19 cellular contexts compared by ENCODE assay signal in the genomic region with DNA sequence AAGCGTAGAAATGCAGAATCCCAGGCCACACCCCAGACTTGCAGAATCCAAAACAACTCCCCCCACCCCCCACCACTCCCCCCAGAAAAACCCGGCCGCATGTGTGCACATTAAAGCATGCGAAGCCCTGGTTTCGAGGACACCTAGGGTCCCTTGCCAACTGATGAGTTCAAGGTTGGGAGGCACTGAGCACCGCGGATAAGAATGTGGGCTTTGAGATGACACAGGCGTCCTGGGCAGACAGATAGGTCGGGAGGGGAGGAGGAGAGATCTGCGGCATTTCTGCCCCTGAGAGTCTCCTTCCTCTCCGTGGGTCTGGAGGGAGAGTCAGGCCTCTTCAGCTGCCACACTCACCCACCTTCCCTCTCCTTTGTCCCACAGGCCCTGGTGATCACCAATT.
DNase-seq lines count a peak whose midpoint lies in the region; ATAC-seq, FAIRE-seq and TF ChIP-seq lines count a peak whose summit lies in the region.
"Had no signal": no experiment of that assay in that cellular context is flagged by ENCODE, and none has a peak within 500 bp of the region (broad histone marks: within the 10 kb centered on the region; RNA-seq: fewer than 3 reads in every experiment).

No MANE protein-coding gene starts in this region.

- intact Hi-C loops in IMR-90 (cut with micrococcal nuclease) = no loop called here
- intact Hi-C loops in sigmoid colon (cut with DNase I) = no loop called here
- intact Hi-C loops in posterior vena cava (cut with DNase I) = no loop called here

- no peak overlapping the region for H3K9ac ChIP-seq in H9 (ENCODE audit: extremely low read depth, insufficient read length, low read length)
- no peak overlapping the region for H3K9ac ChIP-seq in IMR-90 (ENCODE audit: low read depth, low read length)
- H3K9ac ChIP-seq in muscle layer of colon (ENCODE audit: low read length) = no peak overlapping the region

- H4K91ac ChIP-seq in H9 (ENCODE audit: insufficient read length, low read depth, low read length) (no peak overlapping the region), IMR-90 (ENCODE audit: insufficient read depth, low read depth, low read length) (no peak overlapping the region)

- H2BK15ac ChIP-seq in H9 (ENCODE audit: low read depth, low read length) (no peak overlapping the region), IMR-90 (ENCODE audit: low read depth, low read length) (no peak overlapping the region)

- H3K27me3 ChIP-seq in H9 (ENCODE audit: insufficient read depth, low read length) (no peaks in the 10 kb centered on the region), IMR-90 (ENCODE audit: control insufficient read depth, insufficient read depth, low read length) (no peaks in the 10 kb centered on the region), muscle layer of colon (ENCODE audit: control insufficient read depth in 1 of 2, insufficient read depth in 2 of 2, low read length in 2 of 2) (no peaks in the 10 kb centered on the region), sigmoid colon (no peaks in the 10 kb centered on the region)

- no peaks in the 10 kb centered on the region for H3K9me3 ChIP-seq in H9 (ENCODE audit: control insufficient read depth, low read depth, low read length)
- H3K9me3 ChIP-seq in IMR-90 (ENCODE audit: control insufficient read depth, insufficient read depth, low read length) = no peaks in the 10 kb centered on the region
- H3K9me3 ChIP-seq in muscle layer of colon (ENCODE audit: low read length) = no peaks in the 10 kb centered on the region
- H3K9me3 ChIP-seq in sigmoid colon = no peaks in the 10 kb centered on the region
- H3K9me3 ChIP-seq: A549, HAP-1 had no signal

- H3K4me3 Mint-ChIP-seq in H9 = no peak overlapping the region
- H3K4me3 Mint-ChIP-seq: CD14-positive monocyte; CD8-positive, alpha-beta T cell had no signal

- no peaks in the 10 kb centered on the region for H3K27me3 Mint-ChIP-seq in H9 (ENCODE audit: low read depth)

- H3K14ac ChIP-seq in H9 (ENCODE audit: insufficient read depth, low read length) (no peak overlapping the region), IMR-90 (replicated peaks; ENCODE audit: low read depth, low read length) (no peak overlapping the region)

- TF ChIP-seq EP300 in sigmoid colon (IDR thresholded peaks at IDR 0.05) = no peak

- H2BK12ac ChIP-seq in H9 (ENCODE audit: insufficient read length, low read depth, low read length) = no peak overlapping the region

- H3K4me1 ChIP-seq in H9 (ENCODE audit: insufficient read depth, low read length) (no peaks in the 10 kb centered on the region), IMR-90 (ENCODE audit: control insufficient read depth, insufficient read depth, low read length) (peaks cover 3% of the 10 kb centered on the region), muscle layer of colon (ENCODE audit: insufficient read depth, low read length) (peaks cover 12% of the 10 kb centered on the region), sigmoid colon (peaks cover 0 to 37% (median 24%) of the 10 kb centered on the region in 4 donors)
- H3K4me1 ChIP-seq: HAP-1 had no signal

- H2BK20ac ChIP-seq in H9 (ENCODE audit: low read depth, low read length, poor library complexity, severe bottlenecking) = no peak overlapping the region
- H2BK20ac ChIP-seq in IMR-90 (ENCODE audit: low read depth, low read length) = no peak overlapping the region

- FAIRE-seq in urothelium cell line (lab: Jason Lieb, UNC) = no peak
- FAIRE-seq: A549, D721Med, G401.6, GM19239 had no signal

- H3K27ac Mint-ChIP-seq in H9 = peak overlapping the region in 2 of 3 experiments; percentile 40 to 68; a peak in 2 of 7 replicates
- H3K27ac Mint-ChIP-seq: CD8-positive, alpha-beta T cell had no signal

- WGBS in H9 (ENCODE audit: extremely low coverage, insufficient read length, low lambda C conversion rate) = no CpG with 5 or more reads among the region's 11 CpGs
- WGBS in IMR-90 (ENCODE audit: extremely low coverage in 2 of 2, insufficient read length in 1 of 2), 2 experiments = no CpG with 5 or more reads among the region's 11 CpGs
- 93% methylated on average over 11 of the region's 11 CpGs for WGBS in sigmoid colon, 2 donors

- no peaks in the 10 kb centered on the region for H3K79me2 ChIP-seq in H9 (ENCODE audit: insufficient read depth, low read length)

- POLR2A ChIA-PET in IMR-90 (lab: Charles Lee; ENCODE audit: unreplicated experiment) = no interaction called here

- H4K8ac ChIP-seq in H9 (replicated peaks; ENCODE audit: insufficient read length, low read depth, low read length) (no peak overlapping the region), IMR-90 (ENCODE audit: low read depth in 2 of 2, low read length in 2 of 2) (no peak overlapping the region)

- no peak overlapping the region for H2BK120ac ChIP-seq in H9 (ENCODE audit: low read depth, low read length, poor library complexity, severe bottlenecking)
- H2BK120ac ChIP-seq in IMR-90 (ENCODE audit: low read depth, low read length) = no peak overlapping the region

- H2AK5ac ChIP-seq in H9 (ENCODE audit: insufficient read length, low read length) (no peak overlapping the region), IMR-90 (ENCODE audit: low read depth, low read length) (no peak overlapping the region)

- H3K79me1 ChIP-seq in H9 (ENCODE audit: insufficient read depth, low read depth, low read length, poor library complexity, severe bottlenecking) (no peaks in the 10 kb centered on the region), IMR-90 (ENCODE audit: low read depth in 1 of 2, low read length in 2 of 2) (peaks cover 57 to 83% of the 10 kb centered on the region in 2 experiments)

- H2AFZ ChIP-seq in H9 (ENCODE audit: low read length) (no peak overlapping the region), IMR-90 (replicated peaks; ENCODE audit: low read length, poor library complexity) (no peak overlapping the region)

- ATAC-seq in IMR-90 (ENCODE audit: low read depth) = no peak
- ATAC-seq: A549; CD8-positive, alpha-beta T cell had no signal

- no peak overlapping the region for H3K4me3 ChIP-seq in IMR-90 (ENCODE audit: insufficient read depth, low read depth, low read length)
- no peak overlapping the region for H3K4me3 ChIP-seq in muscle layer of colon (ENCODE audit: low read depth in 1 of 2, low read length in 2 of 2)
- no peak overlapping the region for H3K4me3 ChIP-seq in sigmoid colon
- H3K4me3 ChIP-seq: A549, HAP-1 had no signal

- TF ChIP-seq CTCF in H9 (conservative IDR thresholded peaks at IDR 0.05) (no peak), IMR-90 (conservative IDR thresholded peaks at IDR 0.05; ENCODE audit: low read depth, low read length) (no peak), sigmoid colon (IDR thresholded peaks at IDR 0.05) (no peak)

- H2BK5ac ChIP-seq in H9 (ENCODE audit: insufficient read length, low read length) = no peak overlapping the region
- H2BK5ac ChIP-seq in IMR-90 (ENCODE audit: low read depth, low read length, poor library complexity, severe bottlenecking) = no peak overlapping the region

- CTCF ChIA-PET in IMR-90 (lab: Yijun Ruan, JAX) = no interaction called here

- TF ChIP-seq RAD21 in IMR-90 (IDR thresholded peaks at IDR 0.05; ENCODE audit: low read length) = no peak

- no peaks in the 10 kb centered on the region for H3K4me1 Mint-ChIP-seq in H9
- H3K4me1 Mint-ChIP-seq: CD14-positive monocyte had no signal

- H3K27ac ChIP-seq in H9 (ENCODE audit: insufficient read length, low read depth, low read length) = no peak overlapping the region
- H3K27ac ChIP-seq in IMR-90 (ENCODE audit: insufficient read depth, low read length) = no peak overlapping the region
- peak overlapping the region; percentile 70 for H3K27ac ChIP-seq in muscle layer of colon (ENCODE audit: low read depth, low read length)
- peak overlapping the region; percentile 36 to 89 (median 78) for H3K27ac ChIP-seq in sigmoid colon
- H3K27ac ChIP-seq: A549 had no signal

- H4K20me1 ChIP-seq in H9 (ENCODE audit: control insufficient read depth, insufficient read depth, insufficient read length) (no peaks in the 10 kb centered on the region), IMR-90 (ENCODE audit: insufficient read depth, low read length) (peaks cover 20% of the 10 kb centered on the region; the same call in 1 of the 2 replicates)

- H3K4ac ChIP-seq in H9 (ENCODE audit: low read depth, low read length) (no peak overlapping the region), IMR-90 (ENCODE audit: low read depth, low read length) (no peak overlapping the region)

- dilution Hi-C loops in IMR-90 (cut with HindIII; ENCODE audit: low sequenced_read_pairs, unreplicated experiment) = no loop called here

- no peak overlapping the region for H3K56ac ChIP-seq in H9 (ENCODE audit: insufficient read length, low read depth, low read length)
- H3K56ac ChIP-seq in IMR-90 (ENCODE audit: extremely low read depth, insufficient read depth, low read length) = no peak overlapping the region

- peaks cover 38% of the 10 kb centered on the region for H3K9me1 ChIP-seq in IMR-90 (ENCODE audit: insufficient read depth, low read length)

- H3K18ac ChIP-seq in H9 (ENCODE audit: insufficient read length, low read depth, low read length) = no peak overlapping the region
- no peak overlapping the region for H3K18ac ChIP-seq in IMR-90 (ENCODE audit: low read depth, low read length)

- in situ Hi-C loops in IMR-90 (cut with MboI; ENCODE audit: low sequenced_read_pairs) = no loop called here

- H3K36me3 Mint-ChIP-seq in H9 (ENCODE audit: insufficient read depth in 1 of 3, low read depth in 3 of 3) = peaks cover 34 to 90% (median 89%) of the 10 kb centered on the region in 3 experiments; a peak in 6 of 7 replicates

- peak overlapping the region; percentile 1 for H2AK9ac ChIP-seq in IMR-90 (replicated peaks; ENCODE audit: low read depth, low read length, poor library complexity)

- H3K36me3 ChIP-seq in IMR-90 (ENCODE audit: control insufficient read depth, insufficient read depth, low read length) (peaks cover 90% of the 10 kb centered on the region), muscle layer of colon (ENCODE audit: insufficient read depth, low read length) (peaks cover 66% of the 10 kb centered on the region), sigmoid colon (peaks cover 5 to 65% (median 34%) of the 10 kb centered on the region in 4 donors)

- TF ChIP-seq POLR2A in IMR-90 (IDR thresholded peaks at IDR 0.05; ENCODE audit: low read depth, low read length) (no peak), sigmoid colon (IDR thresholded peaks at IDR 0.05) (no peak)

- BruUV-seq in IMR-90 (replicated peaks; lab: Mats Ljungman, UMichigan) = no TSS peak

- H3K23me2 ChIP-seq in H9 (ENCODE audit: insufficient read length, low read depth, low read length, poor library complexity, severe bottlenecking) = no peaks in the 10 kb centered on the region

- H4K5ac ChIP-seq in H9 (ENCODE audit: insufficient read length, low read depth, low read length) (no peak overlapping the region), IMR-90 (ENCODE audit: low read depth, low read length) (no peak overlapping the region)

- no peaks in the 10 kb centered on the region for H3K9me3 Mint-ChIP-seq in H9
- H3K9me3 Mint-ChIP-seq: CD8-positive, alpha-beta T cell had no signal

- no peak for DNase-seq in H9
- no peak for DNase-seq in IMR-90
- no peak for DNase-seq in sigmoid colon
- DNase-seq in urothelium cell line (ENCODE audit: low spot score) = no peak
- DNase-seq in posterior vena cava (ENCODE audit: low spot score) = no peak
- no peak for DNase-seq in NCI-H1092 (lab: John Stamatoyannopoulos, UW)
- DNase-seq: CD8-positive, alpha-beta T cell; COR-L47; DMS153; DMS79 treated with DMSO at 0.1 percent for 48 hours; EL; GOT3 had no signal

- no peak overlapping the region for H3K4me2 ChIP-seq in H9 (ENCODE audit: insufficient read depth, insufficient read length, low read length)
- no peak overlapping the region for H3K4me2 ChIP-seq in IMR-90 (ENCODE audit: low read depth, low read length)
- H3K4me2 ChIP-seq: A549 had no signal

- H3K23ac ChIP-seq in H9 (ENCODE audit: insufficient read length, low read depth, low read length) (no peak overlapping the region), IMR-90 (ENCODE audit: low read depth, low read length) (no peak overlapping the region)

- H3T11ph ChIP-seq in H9 (ENCODE audit: low read length) = no peak overlapping the region

Comparison
In these comparisons a context has a peak if more than half of its experiments do, and no peak if none do; other contexts are left out.
1. H3K27ac ChIP-seq: peak in muscle layer of colon (single experiment) and sigmoid colon (4 of 4); none in H9 (single experiment) and IMR-90 (single experiment).